In genomic region chr9:112115955-112116354, GRCh38 we compare ENCODE assay signal across 12 cellular contexts.
"Had no signal": no experiment of that assay in that cellular context is flagged by ENCODE, and none has a peak within 500 bp of the region (broad histone marks: within the 10 kb centered on the region; RNA-seq: fewer than 3 reads in every experiment).

No MANE protein-coding gene starts in this region.

- H3K9me3 ChIP-seq: gastrocnemius medialis, tibial nerve had no signal

- H3K27ac ChIP-seq: gastrocnemius medialis, tibial nerve had no signal

- H3K4me1 ChIP-seq: gastrocnemius medialis, tibial nerve had no signal

- H3K27ac Mint-ChIP-seq: activated B cell treated with CpG ODN at 0.5 μM for 24 hours; activated CD4-positive, alpha-beta T cell treated with anti-CD3 and anti-CD28 coated beads, Interleukin-2, amount 10 ng/mL, durations not matched to agents 24 days and 14 days; activated naive CD4-positive, alpha-beta T cell treated with anti-CD3 and anti-CD28 coated beads, Interleukin-2, amount 10 ng/mL, durations not matched to agents 7 days and 5 days; activated T-helper 2 cell treated with anti-CD3 and anti-CD28 coated beads, Interferon-gamma antibody, Interleukin-2, Interleukin-4, amounts not matched to agents 10 μg/mL and 5 μg/mL and 100 μg/mL, durations not matched to agents 14 hours and 24 hours and 36 hours; progenitor cell of endocrine pancreas had no signal

- H3K4me3 Mint-ChIP-seq: activated B cell treated with CpG ODN at 0.5 μM for 24 hours; activated CD4-positive, alpha-beta T cell treated with anti-CD3 and anti-CD28 coated beads, Interleukin-2, amount 10 ng/mL, durations not matched to agents 24 days and 14 days; activated naive CD4-positive, alpha-beta T cell treated with anti-CD3 and anti-CD28 coated beads, Interleukin-2, amount 10 ng/mL, durations not matched to agents 7 days and 5 days had no signal

- ATAC-seq: gastrocnemius medialis, right cardiac atrium had no signal

- H3K27me3 ChIP-seq: gastrocnemius medialis, tibial nerve had no signal

- H3K4me1 Mint-ChIP-seq: activated naive CD4-positive, alpha-beta T cell treated with anti-CD3 and anti-CD28 coated beads, Interleukin-2, amount 10 ng/mL, durations not matched to agents 7 days and 5 days had no signal

- H3K36me3 ChIP-seq: gastrocnemius medialis, tibial nerve had no signal

- H3K4me3 ChIP-seq: gastrocnemius medialis, smooth muscle cell, tibial nerve had no signal

- DNase-seq: activated B cell treated with CpG ODN at 0.5 μM for 24 hours; activated CD4-positive, alpha-beta T cell treated with anti-CD3 and anti-CD28 coated beads, Interleukin-2, amount 10 ng/mL, durations not matched to agents 24 days and 14 days; activated naive CD4-positive, alpha-beta T cell treated with anti-CD3 and anti-CD28 coated beads, Interleukin-2, amount 10 ng/mL, durations not matched to agents 7 days and 5 days; cortex of kidney; effector CD8-positive, alpha-beta T cell; gastrocnemius medialis; nucleus accumbens; right cardiac atrium had no signal

- H3K4me2 ChIP-seq: smooth muscle cell had no signal

- H3K9me3 Mint-ChIP-seq: activated B cell treated with CpG ODN at 0.5 μM for 24 hours; activated CD4-positive, alpha-beta T cell treated with anti-CD3 and anti-CD28 coated beads, Interleukin-2, amount 10 ng/mL, durations not matched to agents 24 days and 14 days; activated naive CD4-positive, alpha-beta T cell treated with anti-CD3 and anti-CD28 coated beads, Interleukin-2, amount 10 ng/mL, durations not matched to agents 7 days and 5 days; activated T-helper 2 cell treated with anti-CD3 and anti-CD28 coated beads, Interferon-gamma antibody, Interleukin-2, Interleukin-4, amounts not matched to agents 10 μg/mL and 5 μg/mL and 100 μg/mL, durations not matched to agents 14 hours and 24 hours and 36 hours had no signal

- H3K27me3 Mint-ChIP-seq: activated B cell treated with CpG ODN at 0.5 μM for 24 hours; activated CD4-positive, alpha-beta T cell treated with anti-CD3 and anti-CD28 coated beads, Interleukin-2, amount 10 ng/mL, durations not matched to agents 24 days and 14 days; activated naive CD4-positive, alpha-beta T cell treated with anti-CD3 and anti-CD28 coated beads, Interleukin-2, amount 10 ng/mL, durations not matched to agents 7 days and 5 days; progenitor cell of endocrine pancreas had no signal
